In genomic region chr13:78160793-78161192, GRCh38 we compare ENCODE assay signal across 8 cellular contexts.
DNase-seq lines count a peak whose midpoint lies in the region; ATAC-seq and TF ChIP-seq lines count a peak whose summit lies in the region.
"Had no signal": no experiment of that assay in that cellular context is flagged by ENCODE, and none has a peak within 500 bp of the region (broad histone marks: within the 10 kb centered on the region; RNA-seq: fewer than 3 reads in every experiment).

No MANE protein-coding gene starts in this region.

- TF ChIP-seq CTCF in RWPE2 (IDR thresholded peaks at IDR 0.05; ENCODE audit: poor library complexity, severe bottlenecking) (no peak), transverse colon (IDR thresholded peaks at IDR 0.05) (no peak)

- H3K4me1 ChIP-seq in RWPE2 (ENCODE audit: insufficient read depth, poor library complexity, severe bottlenecking) = no peaks in the 10 kb centered on the region
- H3K4me1 ChIP-seq in transverse colon = no peaks in the 10 kb centered on the region

- no peaks in the 10 kb centered on the region for H3K27me3 ChIP-seq in RWPE2 (ENCODE audit: insufficient read depth, poor library complexity, severe bottlenecking)
- no peaks in the 10 kb centered on the region for H3K27me3 ChIP-seq in transverse colon

- WGBS in transverse colon (ENCODE audit: low coverage in 1 of 2), 2 donors = 24 to 49% methylated on average over 2 of the region's 2 CpGs

- no peaks in the 10 kb centered on the region for H3K36me3 ChIP-seq in RWPE2 (ENCODE audit: low read depth)
- no peaks in the 10 kb centered on the region for H3K36me3 ChIP-seq in transverse colon

- in situ Hi-C loops in transverse colon (cut with MboI; ENCODE audit: low pct_ligation_motif_present in 1 of 4, low pct_unique_long_range_greater_than_20kb in 1 of 4, low sequenced_read_pairs in 3 of 4) = no loop called here

- TF ChIP-seq POLR2A in transverse colon (IDR thresholded peaks at IDR 0.05) = no peak

- H3K27ac ChIP-seq in RWPE2 (ENCODE audit: poor library complexity, severe bottlenecking) (no peak overlapping the region), transverse colon (no peak overlapping the region)

- DNase-seq in RWPE2 (ENCODE audit: low spot score) (no peak), non-pigmented ciliary epithelial cell (ENCODE audit: low read depth) (peak; percentile 51), cerebellar nuclear complex (lab: John Stamatoyannopoulos, UW) (no peak), transverse colon (no peak)
- DNase-seq in activated CD4-positive, CD25-positive, alpha-beta regulatory T cell (lab: John Stamatoyannopoulos, UW) = no peak
- DNase-seq: activated effector memory CD4-positive, alpha-beta T cell treated with anti-CD3 and anti-CD28 coated beads, Interleukin-2, amount 50 U/mL, for 16 hours had no signal

- no peak for TF ChIP-seq EP300 in transverse colon (IDR thresholded peaks at IDR 0.05; ENCODE audit: low read depth)

- H3K9me3 ChIP-seq in RWPE2 (ENCODE audit: severe bottlenecking) = no peaks in the 10 kb centered on the region
- H3K9me3 ChIP-seq in transverse colon = no peaks in the 10 kb centered on the region

- intact Hi-C loops in transverse colon (cut with DNase I; ENCODE audit: low total_unique reads) = no loop called here

- ATAC-seq in GM18498 (IDR thresholded peaks at IDR 0.05; ENCODE audit: unreplicated experiment) (peak; percentile 66), HG03378 (IDR thresholded peaks at IDR 0.05; ENCODE audit: unreplicated experiment) (peak; percentile 81), RWPE2 (ENCODE audit: low read depth) (peak; percentile 69)

- H3K4me3 ChIP-seq in RWPE2 (ENCODE audit: severe bottlenecking) (no peak overlapping the region), transverse colon (no peak overlapping the region)
